14 cellular contexts compared by ENCODE assay signal in genomic region chr2:152566728-152567069, GRCh38.
A peak's percentile ranks its signal among the peaks of the same experiment; 100 is the strongest.
DNase-seq lines count a peak whose midpoint lies in the region; ATAC-seq and TF ChIP-seq lines count a peak whose summit lies in the region.
"Had no signal": no experiment of that assay in that cellular context is flagged by ENCODE, and none has a peak within 500 bp of the region (broad histone marks: within the 10 kb centered on the region; RNA-seq: fewer than 3 reads in every experiment).

No MANE protein-coding gene starts in this region.

- no peaks in the 10 kb centered on the region for H3K36me3 Mint-ChIP-seq in activated T-helper 17 cell treated with anti-CD3 and anti-CD28 coated beads, Interleukin-2, amount 50 U/mL, for 72 hours (ENCODE audit: low read depth)
- H3K36me3 Mint-ChIP-seq: IgD-negative memory B cell; naive thymus-derived CD8-positive, alpha-beta T cell had no signal

- no peaks in the 10 kb centered on the region for H3K4me1 Mint-ChIP-seq in activated T-helper 17 cell treated with anti-CD3 and anti-CD28 coated beads, Interleukin-2, amount 50 U/mL, for 72 hours
- H3K4me1 Mint-ChIP-seq: naive thymus-derived CD8-positive, alpha-beta T cell had no signal

- H3K4me1 ChIP-seq in upper lobe of right lung, result no peaks in the 10 kb centered on the region

- H3K4me3 Mint-ChIP-seq in activated T-helper 17 cell treated with anti-CD3 and anti-CD28 coated beads, Interleukin-2, amount 50 U/mL, for 72 hours, result no peak overlapping the region
- H3K4me3 Mint-ChIP-seq: naive thymus-derived CD8-positive, alpha-beta T cell had no signal

- peaks cover 21% of the 10 kb centered on the region for H3K27me3 Mint-ChIP-seq in activated T-helper 17 cell treated with anti-CD3 and anti-CD28 coated beads, Interleukin-2, amount 50 U/mL, for 72 hours
- H3K27me3 Mint-ChIP-seq: IgD-negative memory B cell had no signal

- peaks cover 11% of the 10 kb centered on the region for H3K36me3 ChIP-seq in upper lobe of right lung
- H3K36me3 ChIP-seq: thoracic aorta had no signal

- no peaks in the 10 kb centered on the region for H3K9me3 ChIP-seq in upper lobe of right lung
- H3K9me3 ChIP-seq: heart left ventricle, thoracic aorta had no signal

- H3K27me3 ChIP-seq in upper lobe of right lung, result no peaks in the 10 kb centered on the region
- H3K27me3 ChIP-seq: heart left ventricle had no signal

- intact Hi-C loops in upper lobe of right lung (cut with DNase I), result no loop called here

- H3K27ac Mint-ChIP-seq in activated T-helper 17 cell treated with anti-CD3 and anti-CD28 coated beads, Interleukin-2, amount 50 U/mL, for 72 hours, result no peak overlapping the region
- H3K27ac Mint-ChIP-seq: IgD-negative memory B cell; naive thymus-derived CD8-positive, alpha-beta T cell had no signal

- no peak for TF ChIP-seq CTCF in upper lobe of right lung (IDR thresholded peaks at IDR 0.05)

- H3K9me3 Mint-ChIP-seq in activated T-helper 17 cell treated with anti-CD3 and anti-CD28 coated beads, Interleukin-2, amount 50 U/mL, for 72 hours, result no peaks in the 10 kb centered on the region
- H3K9me3 Mint-ChIP-seq: IgD-negative memory B cell; naive thymus-derived CD8-positive, alpha-beta T cell had no signal

- H3K27ac ChIP-seq in upper lobe of right lung, result no peak overlapping the region
- H3K27ac ChIP-seq: heart left ventricle, thoracic aorta had no signal

- peak; percentile 42 for ATAC-seq in GM19452 (IDR thresholded peaks at IDR 0.05; ENCODE audit: unreplicated experiment)
- peak; percentile 34 for ATAC-seq in HG03108 (IDR thresholded peaks at IDR 0.05; ENCODE audit: unreplicated experiment)
- peak; percentile 16 for ATAC-seq in activated T-helper 17 cell treated with anti-CD3 and anti-CD28 coated beads, Interleukin-2, amount 50 U/mL, for 72 hours (replicated peaks)
- peak; percentile 78 for ATAC-seq in upper lobe of right lung
- ATAC-seq in GM19023 (IDR thresholded peaks at IDR 0.05; ENCODE audit: unreplicated experiment), result no peak
- ATAC-seq: naive thymus-derived CD8-positive, alpha-beta T cell had no signal

- DNase-seq in upper lobe of right lung (no peak), HPDE6-E6E7 (ENCODE audit: extremely low spot score) (no peak), NCI-H226 (no peak)
- DNase-seq: activated gamma-delta T cell treated with Interleukin-2 at 50 U/mL for 16 hours; heart left ventricle; naive thymus-derived CD8-positive, alpha-beta T cell; NCI-H526 treated with DMSO at 0.1 percent for 48 hours; stimulated activated CD4-positive, alpha-beta T cell treated with anti-CD3 and anti-CD28 coated beads, Interleukin-1b, Interleukin-23, amount 100 ng/mL, for 48 hours had no signal

- no peak overlapping the region for H3K4me3 ChIP-seq in upper lobe of right lung
- H3K4me3 ChIP-seq: heart left ventricle, thoracic aorta had no signal
